Comparison of ENCODE assay signal across 18 cellular contexts in genomic region chr17:19417611-19418010, GRCh38. TPM values are rescaled to one million over a fixed set of nuclear protein-coding genes. Genes with fewer than 3 reads are reported as not detected.
DNase-seq lines count a peak whose midpoint lies in the region; ATAC-seq and TF ChIP-seq lines count a peak whose summit lies in the region.
"Had no signal": no experiment of that assay in that cellular context is flagged by ENCODE, and none has a peak within 500 bp of the region (broad histone marks: within the 10 kb centered on the region; RNA-seq: fewer than 3 reads in every experiment).

No MANE protein-coding gene starts in this region.

- H3K4me3 Mint-ChIP-seq in activated T-helper 17 cell treated with anti-CD3 and anti-CD28 coated beads, Interleukin-2, amount 50 U/mL, for 72 hours, result peak overlapping the region; percentile 25
- H3K4me3 Mint-ChIP-seq: CD14-positive monocyte had no signal

- no peaks in the 10 kb centered on the region for H3K27me3 Mint-ChIP-seq in activated T-helper 17 cell treated with anti-CD3 and anti-CD28 coated beads, Interleukin-2, amount 50 U/mL, for 72 hours

- H3K27me3 ChIP-seq in GM23248 (replicated peaks; ENCODE audit: insufficient read depth) (no peaks in the 10 kb centered on the region), hepatocyte (no peaks in the 10 kb centered on the region), smooth muscle cell (ENCODE audit: low read depth) (no peaks in the 10 kb centered on the region), SJCRH30 (peaks cover 10% of the 10 kb centered on the region)

- peak overlapping the region; percentile 35 for H3K4me2 ChIP-seq in GM23248 (ENCODE audit: unreplicated experiment)
- H3K4me2 ChIP-seq in hepatocyte, result no peak overlapping the region
- peak overlapping the region; percentile 40 for H3K4me2 ChIP-seq in smooth muscle cell

- peaks cover 19% of the 10 kb centered on the region for H3K4me1 ChIP-seq in GM23248 (ENCODE audit: insufficient read depth)
- H3K4me1 ChIP-seq in hepatocyte (ENCODE audit: insufficient read depth), result peaks cover 16% of the 10 kb centered on the region
- H3K4me1 ChIP-seq in smooth muscle cell (ENCODE audit: low read depth), result no peaks in the 10 kb centered on the region
- H3K4me1 ChIP-seq in SJCRH30, result no peaks in the 10 kb centered on the region

- H3K79me2 ChIP-seq in GM23248 (ENCODE audit: insufficient read depth) (no peaks in the 10 kb centered on the region), hepatocyte (no peaks in the 10 kb centered on the region), smooth muscle cell (ENCODE audit: low read depth) (no peaks in the 10 kb centered on the region)

- H3K27ac ChIP-seq in GM23248 (peak overlapping the region; percentile 73), hepatocyte (peak overlapping the region; percentile 70), smooth muscle cell (ENCODE audit: low read depth) (peak overlapping the region; percentile 34), SJCRH30 (no peak overlapping the region)
- H3K27ac ChIP-seq: HL-60 had no signal

- DNase-seq in GM23248, result no peak
- no peak for DNase-seq in hepatocyte (ENCODE audit: low spot score)
- no peak for DNase-seq in smooth muscle cell (lab: John Stamatoyannopoulos, UW; ENCODE audit: unreplicated experiment)
- no peak for DNase-seq in activated CD4-positive, alpha-beta T cell treated with anti-CD3 and anti-CD28 coated beads for 1 hour
- DNase-seq in NCI-H748 (lab: John Stamatoyannopoulos, UW; ENCODE audit: unreplicated experiment), result no peak
- no peak for DNase-seq in SJCRH30
- DNase-seq in DMS53 treated with DMSO at 0.1 percent for 48 hours (lab: John Stamatoyannopoulos, UW; ENCODE audit: unreplicated experiment), result no peak
- DNase-seq: DND-41, Kasumi-1, NCI-H1092 treated with DMSO at 0.1 percent for 48 hours, NCI-H2081, NCI-H446 treated with DMSO at 0.1 percent for 48 hours, NCI-H774 had no signal

- H3K9me3 ChIP-seq in GM23248 (ENCODE audit: low read depth), result no peaks in the 10 kb centered on the region
- no peaks in the 10 kb centered on the region for H3K9me3 ChIP-seq in hepatocyte (ENCODE audit: low read depth)
- H3K9me3 ChIP-seq in smooth muscle cell (replicated peaks; ENCODE audit: low read depth), result no peaks in the 10 kb centered on the region
- H3K9me3 ChIP-seq in SJCRH30 (replicated peaks), result no peaks in the 10 kb centered on the region

- no peaks in the 10 kb centered on the region for H3K36me3 ChIP-seq in GM23248 (ENCODE audit: low read depth)
- no peaks in the 10 kb centered on the region for H3K36me3 ChIP-seq in hepatocyte (replicated peaks; ENCODE audit: insufficient read depth, low read depth)
- no peaks in the 10 kb centered on the region for H3K36me3 ChIP-seq in smooth muscle cell (ENCODE audit: low read depth)
- H3K36me3 ChIP-seq in SJCRH30, result no peaks in the 10 kb centered on the region

- ATAC-seq in activated T-helper 17 cell treated with anti-CD3 and anti-CD28 coated beads, Interleukin-2, amount 50 U/mL, for 72 hours (replicated peaks), result peak; percentile 28

- H3K9ac ChIP-seq in GM23248, result peak overlapping the region; percentile 41; the same call in 1 of the 2 replicates
- H3K9ac ChIP-seq in smooth muscle cell (ENCODE audit: low read depth), result no peak overlapping the region

- H3F3A ChIP-seq in GM23248 (ENCODE audit: insufficient read depth) (peaks cover 30% of the 10 kb centered on the region), smooth muscle cell (ENCODE audit: low read depth) (no peaks in the 10 kb centered on the region)

- 7 to 9% methylated on average over 3 of the region's 3 CpGs for WGBS in GM23248 (ENCODE audit: low coverage in 1 of 2, low lambda C conversion rate in 2 of 2, missing lambda C conversion rate in 2 of 2), 2 experiments
- WGBS in hepatocyte (ENCODE audit: low lambda C conversion rate, missing lambda C conversion rate), result 72% methylated on average over 3 of the region's 3 CpGs
- WGBS in smooth muscle cell (ENCODE audit: low lambda C conversion rate), result 74% methylated on average over 3 of the region's 3 CpGs

- no peaks in the 10 kb centered on the region for H3K9me2 ChIP-seq in GM23248 (ENCODE audit: insufficient read depth)
- no peaks in the 10 kb centered on the region for H3K9me2 ChIP-seq in hepatocyte (replicated peaks; ENCODE audit: insufficient read depth)

- H2AFZ ChIP-seq in GM23248 (no peak overlapping the region), hepatocyte (no peak overlapping the region), smooth muscle cell (ENCODE audit: low read depth) (no peak overlapping the region)

- H3K4me1 Mint-ChIP-seq in activated T-helper 17 cell treated with anti-CD3 and anti-CD28 coated beads, Interleukin-2, amount 50 U/mL, for 72 hours, result peaks cover 14% of the 10 kb centered on the region

- no peak for TF ChIP-seq CTCF in hepatocyte (IDR thresholded peaks at IDR 0.05; ENCODE audit: poor library complexity)
- TF ChIP-seq CTCF in smooth muscle cell (IDR thresholded peaks at IDR 0.05; ENCODE audit: borderline replicate concordance, insufficient read depth, poor library complexity, severe bottlenecking), result no peak

- no peaks in the 10 kb centered on the region for H3K36me3 Mint-ChIP-seq in activated T-helper 17 cell treated with anti-CD3 and anti-CD28 coated beads, Interleukin-2, amount 50 U/mL, for 72 hours (ENCODE audit: low read depth)
- H3K36me3 Mint-ChIP-seq: CD14-positive monocyte had no signal

- H4K20me1 ChIP-seq in GM23248 (ENCODE audit: insufficient read depth) (no peaks in the 10 kb centered on the region), hepatocyte (ENCODE audit: insufficient read depth, poor library complexity, severe bottlenecking) (no peaks in the 10 kb centered on the region), smooth muscle cell (ENCODE audit: low read depth) (no peaks in the 10 kb centered on the region)

- in situ Hi-C loops in GM23248 (cut with MboI), result no loop called here

- H3K4me3 ChIP-seq in GM23248 (no peak overlapping the region), hepatocyte (no peak overlapping the region), smooth muscle cell (no peak overlapping the region), SJCRH30 (no peak overlapping the region)

- H3K27ac Mint-ChIP-seq in activated T-helper 17 cell treated with anti-CD3 and anti-CD28 coated beads, Interleukin-2, amount 50 U/mL, for 72 hours, result peak overlapping the region; percentile 31

- no peaks in the 10 kb centered on the region for H3K9me3 Mint-ChIP-seq in activated T-helper 17 cell treated with anti-CD3 and anti-CD28 coated beads, Interleukin-2, amount 50 U/mL, for 72 hours
- H3K9me3 Mint-ChIP-seq: CD14-positive monocyte had no signal

RNA-seq across cellular contexts. Expression of gene RNF112, which starts 6.6 kb away (rescaled TPM):
- total RNA-seq in GM23248 (2014; rRNA removed; shearing (Covaris generic)), result 7.8 and 9.1 TPM in 2 replicates
- polyA plus RNA-seq in GM23248 (2016; fragmentation: Nextera tagmentation; extraction: Ambion mirVana), result 0.75 and 0.83 TPM in 2 replicates
- total RNA-seq in activated T-helper 17 cell treated with anti-CD3 and anti-CD28 coated beads, Interleukin-2, amount 50 U/mL, for 72 hours, result 1 to 10 TPM in 1 of 2 donors, under 1 TPM in 1; 0.56 to 3.1 TPM
- total RNA-seq in hepatocyte, result 5.4 and 7.8 TPM in 2 replicates
- 8.6 and 11.3 TPM in 2 replicates for polyA plus RNA-seq in hepatocyte
- total RNA-seq in smooth muscle cell, result 4.6 and 7.4 TPM in 2 replicates
- polyA plus RNA-seq in smooth muscle cell, result 3.5 and 7.2 TPM in 2 replicates
- total RNA-seq in SJCRH30 (2014; rRNA removed; shearing (Covaris generic)), result 1.2 and 2.4 TPM in 2 replicates
- total RNA-seq: G401, HT1080 had no signal
- polyA plus RNA-seq: CD14-positive monocyte had no signal

RNA-seq across cellular contexts. Expression of gene MFAP4, which starts 30.6 kb away (rescaled TPM):
- total RNA-seq in GM23248 (2014; rRNA removed; shearing (Covaris generic)), result 79.0 and 97.8 TPM in 2 replicates
- polyA plus RNA-seq in GM23248 (2016; fragmentation: Nextera tagmentation; extraction: Ambion mirVana) (155 and 156 TPM in 2 replicates), hepatocyte (739 and 801 TPM in 2 replicates), smooth muscle cell (960 and 1,738 TPM in 2 replicates)
- not detected for total RNA-seq in activated T-helper 17 cell treated with anti-CD3 and anti-CD28 coated beads, Interleukin-2, amount 50 U/mL, for 72 hours
- total RNA-seq in hepatocyte (360 and 362 TPM in 2 replicates), smooth muscle cell (580 and 618 TPM in 2 replicates)
- total RNA-seq in SJCRH30 (2014; rRNA removed; shearing (Covaris generic)), result 79.6 and 82.5 TPM in 2 replicates
- total RNA-seq: G401, HT1080 had no signal

RNA-seq across cellular contexts. Expression of gene MAPK7, which starts 39.3 kb away (rescaled TPM):
- 11.3 and 21.2 TPM in 2 replicates for total RNA-seq in GM23248 (2014; rRNA removed; shearing (Covaris generic))
- 25.7 and 28.6 TPM in 2 replicates for polyA plus RNA-seq in GM23248 (2016; fragmentation: Nextera tagmentation; extraction: Ambion mirVana)
- total RNA-seq in activated T-helper 17 cell treated with anti-CD3 and anti-CD28 coated beads, Interleukin-2, amount 50 U/mL, for 72 hours, result 10 to 100 TPM; 22.1 to 39.3 TPM
- 19.9 and 26.1 TPM in 2 replicates for total RNA-seq in hepatocyte
- polyA plus RNA-seq in hepatocyte, result 36.9 and 49.0 TPM in 2 replicates
- total RNA-seq in smooth muscle cell, result 9.1 and 14.7 TPM in 2 replicates
- 34.5 and 36.3 TPM in 2 replicates for polyA plus RNA-seq in smooth muscle cell
- total RNA-seq in SJCRH30 (2014; rRNA removed; shearing (Covaris generic)), result 38.3 and 43.1 TPM in 2 replicates

RNA-seq across cellular contexts. Expression of gene B9D1, which starts 55.1 kb away (rescaled TPM):
- 14.9 and 15.5 TPM in 2 replicates for total RNA-seq in GM23248 (2014; rRNA removed; shearing (Covaris generic))
- polyA plus RNA-seq in GM23248 (2016; fragmentation: Nextera tagmentation; extraction: Ambion mirVana), result 24.4 and 25.2 TPM in 2 replicates
- total RNA-seq in activated T-helper 17 cell treated with anti-CD3 and anti-CD28 coated beads, Interleukin-2, amount 50 U/mL, for 72 hours, result 1 to 10 TPM; 2.8 to 3.4 TPM
- 19.0 and 29.6 TPM in 2 replicates for total RNA-seq in hepatocyte
- polyA plus RNA-seq in hepatocyte, result 30.8 and 51.3 TPM in 2 replicates
- total RNA-seq in smooth muscle cell, result 21.6 and 21.9 TPM in 2 replicates
- polyA plus RNA-seq in smooth muscle cell, result 30.0 and 45.5 TPM in 2 replicates
- 15.2 and 15.3 TPM in 2 replicates for total RNA-seq in SJCRH30 (2014; rRNA removed; shearing (Covaris generic))
- polyA plus RNA-seq: CD14-positive monocyte had no signal

Comparison
In these comparisons a context has a peak if more than half of its experiments do, and no peak if none do; other contexts are left out.
1. RNA of gene MFAP4, which starts 30.6 kb away (total RNA-seq): 580 to 618 TPM in smooth muscle cell, 360 to 362 TPM in hepatocyte, 79.0 to 97.8 TPM in GM23248 and 79.6 to 82.5 TPM in SJCRH30; not detected in activated T-helper 17 cell treated with anti-CD3 and anti-CD28 coated beads, Interleukin-2, amount 50 U/mL, for 72 hours; every median in the first group is over 10 times any median in the second.